8 cellular contexts compared by ENCODE assay signal in the genomic region with DNA sequence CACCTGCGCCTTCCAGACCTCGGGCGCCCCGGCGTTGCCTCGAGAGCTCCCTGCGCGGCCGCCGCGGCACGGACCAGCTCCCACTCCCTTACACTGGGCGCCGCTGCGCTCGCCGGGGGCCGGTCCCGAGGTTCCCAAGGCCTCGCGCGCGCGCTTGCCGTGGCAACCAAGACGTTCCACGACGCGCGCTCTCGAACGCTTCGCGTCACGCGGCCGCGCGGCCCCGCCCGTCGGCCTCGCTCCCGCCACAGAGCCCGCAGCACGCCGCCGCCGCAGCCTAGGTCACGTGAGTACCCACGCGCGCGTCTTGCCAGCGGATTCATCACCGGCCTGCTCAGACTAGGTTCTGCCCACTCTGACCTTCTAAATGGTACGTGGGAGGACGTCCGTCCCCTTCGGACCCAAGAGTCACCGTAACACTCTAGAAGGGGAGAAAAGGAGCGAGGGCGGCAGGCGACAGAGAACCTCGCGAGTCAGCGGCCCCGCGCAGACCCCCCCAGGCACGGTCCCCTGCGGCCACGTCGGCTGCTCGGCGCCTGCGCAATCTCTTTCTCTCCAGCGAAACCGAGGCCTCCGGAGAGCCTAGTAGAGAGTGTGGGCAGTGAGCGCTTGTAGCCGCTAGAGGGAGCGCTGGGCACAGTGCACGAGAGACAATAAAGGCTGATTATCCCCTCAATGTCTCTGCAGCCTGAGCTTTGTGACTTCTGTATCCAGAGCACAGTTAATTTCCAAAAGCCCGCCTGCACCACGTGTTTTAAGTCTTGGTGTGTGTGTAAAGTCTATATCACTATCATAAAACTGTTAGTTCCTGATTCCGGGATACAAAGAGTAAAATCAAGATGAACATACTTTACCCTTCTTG. TPM values are rescaled to one million over a fixed set of nuclear protein-coding genes. Genes with fewer than 3 reads are reported as not detected.
A peak's percentile ranks its signal among the peaks of the same experiment; 100 is the strongest.
DNase-seq lines count a peak whose midpoint lies in the region; ATAC-seq and TF ChIP-seq lines count a peak whose summit lies in the region.

A gene with protein sequence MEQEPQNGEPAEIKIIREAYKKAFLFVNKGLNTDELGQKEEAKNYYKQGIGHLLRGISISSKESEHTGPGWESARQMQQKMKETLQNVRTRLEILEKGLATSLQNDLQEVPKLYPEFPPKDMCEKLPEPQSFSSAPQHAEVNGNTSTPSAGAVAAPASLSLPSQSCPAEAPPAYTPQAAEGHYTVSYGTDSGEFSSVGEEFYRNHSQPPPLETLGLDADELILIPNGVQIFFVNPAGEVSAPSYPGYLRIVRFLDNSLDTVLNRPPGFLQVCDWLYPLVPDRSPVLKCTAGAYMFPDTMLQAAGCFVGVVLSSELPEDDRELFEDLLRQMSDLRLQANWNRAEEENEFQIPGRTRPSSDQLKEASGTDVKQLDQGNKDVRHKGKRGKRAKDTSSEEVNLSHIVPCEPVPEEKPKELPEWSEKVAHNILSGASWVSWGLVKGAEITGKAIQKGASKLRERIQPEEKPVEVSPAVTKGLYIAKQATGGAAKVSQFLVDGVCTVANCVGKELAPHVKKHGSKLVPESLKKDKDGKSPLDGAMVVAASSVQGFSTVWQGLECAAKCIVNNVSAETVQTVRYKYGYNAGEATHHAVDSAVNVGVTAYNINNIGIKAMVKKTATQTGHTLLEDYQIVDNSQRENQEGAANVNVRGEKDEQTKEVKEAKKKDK (minus strand): TSS at position 173 of the 862 bp plus-strand sequence. CDS start 10,564 bp downstream, outside the sequence.

- ATAC-seq in HG02610 (IDR thresholded peaks at IDR 0.05; ENCODE audit: unreplicated experiment) (peak; percentile 92), Right ventricle myocardium inferior (peak; percentile 95), thoracic aorta (ENCODE audit: insufficient number of reproducible peaks, low FRiP score, low read depth) (peak; percentile 94)
- peak; percentile 92 for ATAC-seq in activated naive CD8-positive, alpha-beta T cell treated with anti-CD3 and anti-CD28 coated beads, Interleukin-2, amount 50 U/mL, for 24 hours

- H3K36me3 Mint-ChIP-seq in activated naive CD8-positive, alpha-beta T cell treated with anti-CD3 and anti-CD28 coated beads, Interleukin-2, amount 50 U/mL, for 24 hours (ENCODE audit: low read depth), result no peaks in the 10 kb centered on the region
- no peaks in the 10 kb centered on the region for H3K36me3 Mint-ChIP-seq in osteocyte (ENCODE audit: unreplicated experiment)

- intact Hi-C loops in Right ventricle myocardium inferior (cut with DNase I), result no loop called here

- peaks cover 26% of the 10 kb centered on the region for H3K4me1 Mint-ChIP-seq in activated naive CD8-positive, alpha-beta T cell treated with anti-CD3 and anti-CD28 coated beads, Interleukin-2, amount 50 U/mL, for 24 hours
- H3K4me1 Mint-ChIP-seq in osteocyte (ENCODE audit: unreplicated experiment), result peaks cover 36% of the 10 kb centered on the region

- peak within 1 kb of the TSS; percentile 94 to 98 for H3K27ac ChIP-seq in thoracic aorta

- peaks cover 3% of the 10 kb centered on the region for H3K27me3 Mint-ChIP-seq in activated naive CD8-positive, alpha-beta T cell treated with anti-CD3 and anti-CD28 coated beads, Interleukin-2, amount 50 U/mL, for 24 hours
- no peaks in the 10 kb centered on the region for H3K27me3 Mint-ChIP-seq in osteocyte (ENCODE audit: unreplicated experiment)

- H3K27me3 ChIP-seq in thoracic aorta (replicated peaks; ENCODE audit: insufficient read depth), result no peaks in the 10 kb centered on the region

- H3K4me3 ChIP-seq in GM08714 (ENCODE audit: low read length) (peak within 1 kb of the TSS; percentile 74), thoracic aorta (peak within 1 kb of the TSS; percentile 78)

- peak within 1 kb of the TSS; percentile 90 for H3K27ac Mint-ChIP-seq in activated naive CD8-positive, alpha-beta T cell treated with anti-CD3 and anti-CD28 coated beads, Interleukin-2, amount 50 U/mL, for 24 hours
- peak within 1 kb of the TSS; percentile 99 for H3K27ac Mint-ChIP-seq in osteocyte (ENCODE audit: unreplicated experiment)

- TF ChIP-seq CTCF in osteocyte (IDR thresholded peaks at IDR 0.05) (peak; percentile 99), thoracic aorta (IDR thresholded peaks at IDR 0.05) (peak; percentile 93)

- DNase-seq in NCI-H1092 treated with DMSO at 0.1 percent for 48 hours (lab: John Stamatoyannopoulos, UW) (peak; percentile 89), SW480 (ENCODE audit: low spot score) (peak; percentile 39), Right ventricle myocardium inferior (ENCODE audit: missing footprints) (peak; percentile 96), osteocyte (ENCODE audit: extremely low spot score, unreplicated experiment) (peak; percentile 97), thoracic aorta (ENCODE audit: low spot score) (peak; percentile 84)
- DNase-seq in activated naive CD8-positive, alpha-beta T cell treated with anti-CD3 and anti-CD28 coated beads, Interleukin-2, amount 50 U/mL, for 24 hours, result peak; percentile 87

- no peaks in the 10 kb centered on the region for H3K9me3 Mint-ChIP-seq in activated naive CD8-positive, alpha-beta T cell treated with anti-CD3 and anti-CD28 coated beads, Interleukin-2, amount 50 U/mL, for 24 hours
- no peaks in the 10 kb centered on the region for H3K9me3 Mint-ChIP-seq in osteocyte (ENCODE audit: unreplicated experiment)

- peak within 1 kb of the TSS; percentile 88 for H3K4me3 Mint-ChIP-seq in activated naive CD8-positive, alpha-beta T cell treated with anti-CD3 and anti-CD28 coated beads, Interleukin-2, amount 50 U/mL, for 24 hours
- H3K4me3 Mint-ChIP-seq in osteocyte (ENCODE audit: unreplicated experiment), result peak within 1 kb of the TSS; percentile 89

- no peaks in the 10 kb centered on the region for H3K9me3 ChIP-seq in thoracic aorta

- H3K4me1 ChIP-seq in thoracic aorta (ENCODE audit: control insufficient read depth in 1 of 2, low read depth in 2 of 2), result peaks cover 12 to 27% of the 10 kb centered on the region in 2 donors

- H3K36me3 ChIP-seq in thoracic aorta, result no peaks in the 10 kb centered on the region

RNA-seq across cellular contexts. Expression of the gene that starts here (rescaled TPM):
- total RNA-seq in Right ventricle myocardium inferior, result 41.7 TPM
- 87.1 and 102 TPM in 2 replicates for total RNA-seq in osteocyte
- 100 to 1,000 TPM in 1 of 2 donors, 10 to 100 TPM in 1; 86.8 to 116 TPM for total RNA-seq in thoracic aorta

Comparison
In these comparisons a context has a peak if more than half of its experiments do, and no peak if none do; other contexts are left out.
1. Peak in every context shown above with its lines: DNase-seq, ATAC-seq, H3K4me3 ChIP-seq and H3K27ac ChIP-seq.
2. DNase-seq: peak in every context shown above with its lines; median percentile 97 in osteocyte; 96 in Right ventricle myocardium inferior; 89 in NCI-H1092 treated with DMSO at 0.1 percent for 48 hours; 87 in activated naive CD8-positive, alpha-beta T cell treated with anti-CD3 and anti-CD28 coated beads, Interleukin-2, amount 50 U/mL, for 24 hours; 84 in thoracic aorta; 39 in SW480.